In genomic region chr4:337143-337931, GRCh38 we compare ENCODE assay signal across 8 cellular contexts. TPM values are rescaled to one million over a fixed set of nuclear protein-coding genes. Genes with fewer than 3 reads are reported as not detected.
DNase-seq lines count a peak whose midpoint lies in the region; ATAC-seq and TF ChIP-seq lines count a peak whose summit lies in the region.

Gene ZNF141, plus strand, starts transcription at chr4:337814. Its CDS starts 170 bp downstream, at chr4:337984.

- peaks cover 0 to 3% of the 10 kb centered on the region in 2 donors for H3K27me3 Mint-ChIP-seq in CD4-positive, alpha-beta memory T cell

- ATAC-seq in GM19397 (IDR thresholded peaks at IDR 0.05; ENCODE audit: unreplicated experiment) = peak; percentile 92
- ATAC-seq in mucosa of descending colon = peak; percentile 95

- H3K27ac Mint-ChIP-seq in CD4-positive, alpha-beta memory T cell = peak within 1 kb of the TSS; percentile 98 to 99 (median 99)

- H3K36me3 ChIP-seq in CD4-positive, alpha-beta memory T cell (ENCODE audit: insufficient read depth, low read length) = no peaks in the 10 kb centered on the region
- H3K36me3 ChIP-seq in OCI-LY1 (ENCODE audit: insufficient read depth, low read length) (peaks cover 43% of the 10 kb centered on the region), mucosa of descending colon (ENCODE audit: low read depth) (no peaks in the 10 kb centered on the region)

- intact Hi-C loops in CD4-positive, alpha-beta memory T cell (cut with micrococcal nuclease) = loop anchor here (1.0 to 5.0 kb wide), 4 partner anchors 137 to 335 kb away; partner anchors contain the start of genes ATP5ME, MYL5, PIGG and ZNF718
- intact Hi-C loops in mucosa of descending colon (cut with DNase I, micrococcal nuclease) = no loop called here

- H3K4me2 ChIP-seq in OCI-LY1 (ENCODE audit: low read length) = peak within 1 kb of the TSS; percentile 98

- POLR2A ChIA-PET in CD4-positive, alpha-beta memory T cell (lab: Charles Lee; ENCODE audit: partially characterized antibody) = interaction anchor here (0.7 to 3.2 kb wide), 6 partner anchors 9 to 286 kb away, joined by 3 to 33 read pairs (median 4); partner anchors contain the start of genes PIGG, ZNF718 and ZNF721

- H3K4me3 Mint-ChIP-seq in CD4-positive, alpha-beta memory T cell = peak within 1 kb of the TSS; percentile 96 to 100 (median 99)

- no peaks in the 10 kb centered on the region for H3F3A ChIP-seq in OCI-LY1 (ENCODE audit: insufficient read depth, low read length)

- H3K4me1 ChIP-seq in CD4-positive, alpha-beta memory T cell (ENCODE audit: insufficient read depth, low read length) = peaks cover 15% of the 10 kb centered on the region
- peaks cover 19% of the 10 kb centered on the region for H3K4me1 ChIP-seq in OCI-LY1 (ENCODE audit: insufficient read depth, low read length, severe bottlenecking)
- H3K4me1 ChIP-seq in mucosa of descending colon (ENCODE audit: low read depth) = peaks cover 2% of the 10 kb centered on the region

- H3K9me3 ChIP-seq in CD4-positive, alpha-beta memory T cell (ENCODE audit: control insufficient read depth in 1 of 2, low read length in 2 of 2) = peaks cover 0 to 19% of the 10 kb centered on the region in 2 donors
- H3K9me3 ChIP-seq in OCI-LY1 (ENCODE audit: low read length) (peaks cover 11% of the 10 kb centered on the region; the same call in 1 of the 2 replicates), mucosa of descending colon (peaks cover 32% of the 10 kb centered on the region)

- TF ChIP-seq CTCF in HL-60 (IDR thresholded peaks at IDR 0.05; ENCODE audit: insufficient read depth, low read length) (no peak), OCI-LY1 (IDR thresholded peaks at IDR 0.05; ENCODE audit: low read length) (no peak), epithelial cell of esophagus (IDR thresholded peaks at IDR 0.05; ENCODE audit: insufficient read depth, low read depth, low read length, missing control alignments) (no peak), mucosa of descending colon (IDR thresholded peaks at IDR 0.05) (no peak)

- no peaks in the 10 kb centered on the region for H4K20me1 ChIP-seq in OCI-LY1 (ENCODE audit: insufficient read depth, low read length)

- peaks cover 43% of the 10 kb centered on the region for H3K79me2 ChIP-seq in OCI-LY1 (ENCODE audit: insufficient read depth, low read length)

- CTCF ChIA-PET in CD4-positive, alpha-beta memory T cell (lab: Charles Lee; ENCODE audit: partially characterized antibody) = interaction anchor here (1.3 kb wide), 2 partner anchors 94 to 137 kb away, joined by 3 to 4 read pairs; no protein-coding TSS in a partner anchor

- H2AFZ ChIP-seq in OCI-LY1 (ENCODE audit: low read length) = no peak within 1 kb of the TSS

- peaks cover 37 to 49% of the 10 kb centered on the region in 2 donors for H3K36me3 Mint-ChIP-seq in CD4-positive, alpha-beta memory T cell

- H3K4me1 Mint-ChIP-seq in CD4-positive, alpha-beta memory T cell = peaks cover 19 to 54% (median 35%) of the 10 kb centered on the region in 4 donors

- peaks cover 2 to 57% (median 39%) of the 10 kb centered on the region in 8 donors for H3K9me3 Mint-ChIP-seq in CD4-positive, alpha-beta memory T cell

- DNase-seq in CD4-positive, alpha-beta memory T cell = peak; percentile 90 to 97 (median 94)
- DNase-seq in HL-60 (ENCODE audit: low read depth in 1 of 2, low spot score in 1 of 2) (peak; percentile 98 to 99), activated T-cell treated with anti-CD3 and anti-CD28 coated beads for 48 hours (ENCODE audit: low read depth) (peak; percentile 83), epithelial cell of esophagus (ENCODE audit: low read depth) (peak; percentile 98), mucosa of descending colon (peak; percentile 94 to 96 (median 95))
- peak; percentile 79 to 82 for DNase-seq in stimulated activated CD8-positive, alpha-beta memory T cell treated with anti-CD3 and anti-CD28 coated beads, Interleukin-4, amount 100 ng/mL, for 1 hour (ENCODE audit: low read depth in 2 of 2, low spot score in 1 of 2)

- H3K9me2 ChIP-seq in OCI-LY1 (ENCODE audit: low read depth, low read length) = no peaks in the 10 kb centered on the region

- H3K27ac ChIP-seq in CD4-positive, alpha-beta memory T cell (ENCODE audit: low read depth, low read length) = peak within 1 kb of the TSS; percentile 78
- H3K27ac ChIP-seq in HL-60 (replicated peaks) (peak within 1 kb of the TSS; percentile 89), OCI-LY1 (ENCODE audit: low read depth, low read length, poor library complexity, severe bottlenecking) (peak within 1 kb of the TSS; percentile 87)

- H3K4me3 ChIP-seq in CD4-positive, alpha-beta memory T cell (ENCODE audit: low read length in 2 of 2) = peak within 1 kb of the TSS; percentile 68 to 99
- H3K4me3 ChIP-seq in HL-60 (replicated peaks; ENCODE audit: insufficient read depth, low read length) (peak within 1 kb of the TSS; percentile 79), OCI-LY1 (ENCODE audit: low read depth, low read length, poor library complexity, severe bottlenecking) (peak within 1 kb of the TSS; percentile 98), epithelial cell of esophagus (ENCODE audit: low read length) (peak within 1 kb of the TSS; percentile 88), mucosa of descending colon (peak within 1 kb of the TSS; percentile 83)

- H3K9ac ChIP-seq in OCI-LY1 (ENCODE audit: low read length) = peak within 1 kb of the TSS; percentile 97

- H3K27me3 ChIP-seq in CD4-positive, alpha-beta memory T cell (ENCODE audit: insufficient read depth, low read length) = no peaks in the 10 kb centered on the region
- H3K27me3 ChIP-seq in HL-60 (ENCODE audit: insufficient read depth, poor library complexity, severe bottlenecking) = no peaks in the 10 kb centered on the region
- H3K27me3 ChIP-seq in OCI-LY1 (ENCODE audit: insufficient read depth, low read length) = no peaks in the 10 kb centered on the region

RNA-seq across cellular contexts. Expression of gene ZNF141, which starts in this region (rescaled TPM):
- total RNA-seq in CD4-positive, alpha-beta memory T cell = 10 to 100 TPM; 55.2 to 59.6 TPM
- polyA plus RNA-seq in CD4-positive, alpha-beta memory T cell = 1 to 10 TPM; 7.5 to 9.3 TPM
- 10 to 100 TPM; 21.1 to 27.6 (median 23.9) TPM for total RNA-seq in mucosa of descending colon

Comparison
In these comparisons a context has a peak if more than half of its experiments do, and no peak if none do; other contexts are left out.
1. Peak in every context shown above with its lines: DNase-seq, ATAC-seq, H3K4me3 ChIP-seq and H3K27ac ChIP-seq.